In the genomic region with DNA sequence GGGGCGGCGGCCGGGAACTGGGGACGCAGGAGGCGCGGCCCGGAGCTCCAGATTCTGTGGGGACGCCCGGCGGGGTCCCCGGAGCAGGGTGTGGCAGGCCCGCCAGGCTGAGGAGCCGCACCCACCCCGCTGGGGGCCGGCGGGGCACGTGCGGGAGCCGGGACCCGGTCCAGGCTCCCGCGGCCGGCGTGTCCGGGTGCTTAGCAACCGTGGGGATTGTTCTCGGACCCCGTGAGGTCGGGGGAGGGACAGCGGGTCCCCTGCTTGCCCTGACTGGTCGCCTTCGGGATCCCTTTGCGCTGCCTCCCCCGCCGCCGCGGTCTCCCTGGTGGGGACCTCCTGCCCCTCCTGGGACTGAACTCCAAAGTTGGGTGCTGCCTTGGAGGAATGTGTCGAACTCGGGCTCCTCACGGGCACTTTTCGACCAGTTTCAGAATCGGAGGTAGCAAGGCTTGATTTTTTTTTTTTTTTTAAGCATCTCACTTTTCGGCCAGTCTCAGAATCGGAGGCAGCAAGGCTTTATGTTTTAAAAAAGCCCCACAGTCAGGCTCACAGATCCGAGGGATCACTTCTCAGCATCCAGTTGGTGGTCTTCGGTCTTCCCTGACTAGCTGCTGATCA, we compare ENCODE assay signal across 1 cellular context.
TF ChIP-seq lines count a peak whose summit lies in the region.

No MANE protein-coding gene starts in this region.

TF ChIP-seq in HEK293, 187 proteins besides CTCF, POLR2A, EP300 and RAD21 (continued from another document and continues in another):
- TF ChIP-seq, protein P1, sequence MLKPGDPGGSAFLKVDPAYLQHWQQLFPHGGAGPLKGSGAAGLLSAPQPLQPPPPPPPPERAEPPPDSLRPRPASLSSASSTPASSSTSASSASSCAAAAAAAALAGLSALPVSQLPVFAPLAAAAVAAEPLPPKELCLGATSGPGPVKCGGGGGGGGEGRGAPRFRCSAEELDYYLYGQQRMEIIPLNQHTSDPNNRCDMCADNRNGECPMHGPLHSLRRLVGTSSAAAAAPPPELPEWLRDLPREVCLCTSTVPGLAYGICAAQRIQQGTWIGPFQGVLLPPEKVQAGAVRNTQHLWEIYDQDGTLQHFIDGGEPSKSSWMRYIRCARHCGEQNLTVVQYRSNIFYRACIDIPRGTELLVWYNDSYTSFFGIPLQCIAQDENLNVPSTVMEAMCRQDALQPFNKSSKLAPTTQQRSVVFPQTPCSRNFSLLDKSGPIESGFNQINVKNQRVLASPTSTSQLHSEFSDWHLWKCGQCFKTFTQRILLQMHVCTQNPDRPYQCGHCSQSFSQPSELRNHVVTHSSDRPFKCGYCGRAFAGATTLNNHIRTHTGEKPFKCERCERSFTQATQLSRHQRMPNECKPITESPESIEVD (tag by site-specific recombination; IDR thresholded peaks at IDR 0.05) = no peak
- TF ChIP-seq GLIS1 (tag by site-specific recombination; IDR thresholded peaks at IDR 0.05) = peak; percentile 98
- no peak for TF ChIP-seq HOXC10 (CRISPR knock-in tag; IDR thresholded peaks at IDR 0.05)
- no peak for TF ChIP-seq ZNF488 (tag by site-specific recombination; IDR thresholded peaks at IDR 0.05)
- no peak for TF ChIP-seq ZBTB6 (tag by site-specific recombination; IDR thresholded peaks at IDR 0.05)
- TF ChIP-seq KLF1 (tag by site-specific recombination; IDR thresholded peaks at IDR 0.05) = peak; percentile 76; the same call in 1 of the 2 replicates
- no peak for TF ChIP-seq ZNF211 (tag by site-specific recombination; IDR thresholded peaks at IDR 0.05; ENCODE audit: low read depth)
- TF ChIP-seq ZSCAN30 (tag by site-specific recombination; IDR thresholded peaks at IDR 0.05) = 0 out of 2 replicates have a peak, but pooled peaks have one; percentile 6
- TF ChIP-seq, protein P2, sequence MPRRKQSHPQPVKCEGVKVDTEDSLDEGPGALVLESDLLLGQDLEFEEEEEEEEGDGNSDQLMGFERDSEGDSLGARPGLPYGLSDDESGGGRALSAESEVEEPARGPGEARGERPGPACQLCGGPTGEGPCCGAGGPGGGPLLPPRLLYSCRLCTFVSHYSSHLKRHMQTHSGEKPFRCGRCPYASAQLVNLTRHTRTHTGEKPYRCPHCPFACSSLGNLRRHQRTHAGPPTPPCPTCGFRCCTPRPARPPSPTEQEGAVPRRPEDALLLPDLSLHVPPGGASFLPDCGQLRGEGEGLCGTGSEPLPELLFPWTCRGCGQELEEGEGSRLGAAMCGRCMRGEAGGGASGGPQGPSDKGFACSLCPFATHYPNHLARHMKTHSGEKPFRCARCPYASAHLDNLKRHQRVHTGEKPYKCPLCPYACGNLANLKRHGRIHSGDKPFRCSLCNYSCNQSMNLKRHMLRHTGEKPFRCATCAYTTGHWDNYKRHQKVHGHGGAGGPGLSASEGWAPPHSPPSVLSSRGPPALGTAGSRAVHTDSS (tag by site-specific recombination; IDR thresholded peaks at IDR 0.05) = 0 out of 2 replicates have a peak, but pooled peaks have one; percentile 12
- TF ChIP-seq MEIS1 (CRISPR knock-in tag; IDR thresholded peaks at IDR 0.05; ENCODE audit: borderline replicate concordance) = no peak
- TF ChIP-seq SP2 (tag by site-specific recombination; IDR thresholded peaks at IDR 0.05) = peak; percentile 67
- no peak for TF ChIP-seq ZNF571 (tag by site-specific recombination; IDR thresholded peaks at IDR 0.05)
- TF ChIP-seq ZNF843 (tag by site-specific recombination; IDR thresholded peaks at IDR 0.05) = no peak
- TF ChIP-seq YY1 (tag by site-specific recombination; IDR thresholded peaks at IDR 0.05) = 0 out of 2 replicates have a peak, but pooled peaks have one; percentile 31
- no peak for TF ChIP-seq ZNF140 (tag by site-specific recombination; IDR thresholded peaks at IDR 0.05)
- no peak for TF ChIP-seq ZNF473 (tag by site-specific recombination; IDR thresholded peaks at IDR 0.05)
- TF ChIP-seq ZNF292 (tag by site-specific recombination; IDR thresholded peaks at IDR 0.05; ENCODE audit: borderline replicate concordance, low read depth) = no peak
- peak; percentile 69 for TF ChIP-seq ZFP69B (tag by site-specific recombination; IDR thresholded peaks at IDR 0.05)
- TF ChIP-seq, protein P3, sequence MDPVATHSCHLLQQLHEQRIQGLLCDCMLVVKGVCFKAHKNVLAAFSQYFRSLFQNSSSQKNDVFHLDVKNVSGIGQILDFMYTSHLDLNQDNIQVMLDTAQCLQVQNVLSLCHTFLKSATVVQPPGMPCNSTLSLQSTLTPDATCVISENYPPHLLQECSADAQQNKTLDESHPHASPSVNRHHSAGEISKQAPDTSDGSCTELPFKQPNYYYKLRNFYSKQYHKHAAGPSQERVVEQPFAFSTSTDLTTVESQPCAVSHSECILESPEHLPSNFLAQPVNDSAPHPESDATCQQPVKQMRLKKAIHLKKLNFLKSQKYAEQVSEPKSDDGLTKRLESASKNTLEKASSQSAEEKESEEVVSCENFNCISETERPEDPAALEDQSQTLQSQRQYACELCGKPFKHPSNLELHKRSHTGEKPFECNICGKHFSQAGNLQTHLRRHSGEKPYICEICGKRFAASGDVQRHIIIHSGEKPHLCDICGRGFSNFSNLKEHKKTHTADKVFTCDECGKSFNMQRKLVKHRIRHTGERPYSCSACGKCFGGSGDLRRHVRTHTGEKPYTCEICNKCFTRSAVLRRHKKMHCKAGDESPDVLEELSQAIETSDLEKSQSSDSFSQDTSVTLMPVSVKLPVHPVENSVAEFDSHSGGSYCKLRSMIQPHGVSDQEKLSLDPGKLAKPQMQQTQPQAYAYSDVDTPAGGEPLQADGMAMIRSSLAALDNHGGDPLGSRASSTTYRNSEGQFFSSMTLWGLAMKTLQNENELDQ (tag by site-specific recombination; IDR thresholded peaks at IDR 0.05; ENCODE audit: low read depth) = no peak
- 0 out of 2 replicates have a peak, but pooled peaks have one; percentile 44 for TF ChIP-seq ZNF561 (tag by site-specific recombination; IDR thresholded peaks at IDR 0.05; ENCODE audit: borderline replicate concordance)
- TF ChIP-seq ZNF354C (tag by site-specific recombination; IDR thresholded peaks at IDR 0.05; ENCODE audit: borderline replicate concordance, low read depth) = no peak
- peak; percentile 65; the same call in 1 of the 2 replicates for TF ChIP-seq KLF10 (tag by site-specific recombination; IDR thresholded peaks at IDR 0.05)
- TF ChIP-seq, protein P4, sequence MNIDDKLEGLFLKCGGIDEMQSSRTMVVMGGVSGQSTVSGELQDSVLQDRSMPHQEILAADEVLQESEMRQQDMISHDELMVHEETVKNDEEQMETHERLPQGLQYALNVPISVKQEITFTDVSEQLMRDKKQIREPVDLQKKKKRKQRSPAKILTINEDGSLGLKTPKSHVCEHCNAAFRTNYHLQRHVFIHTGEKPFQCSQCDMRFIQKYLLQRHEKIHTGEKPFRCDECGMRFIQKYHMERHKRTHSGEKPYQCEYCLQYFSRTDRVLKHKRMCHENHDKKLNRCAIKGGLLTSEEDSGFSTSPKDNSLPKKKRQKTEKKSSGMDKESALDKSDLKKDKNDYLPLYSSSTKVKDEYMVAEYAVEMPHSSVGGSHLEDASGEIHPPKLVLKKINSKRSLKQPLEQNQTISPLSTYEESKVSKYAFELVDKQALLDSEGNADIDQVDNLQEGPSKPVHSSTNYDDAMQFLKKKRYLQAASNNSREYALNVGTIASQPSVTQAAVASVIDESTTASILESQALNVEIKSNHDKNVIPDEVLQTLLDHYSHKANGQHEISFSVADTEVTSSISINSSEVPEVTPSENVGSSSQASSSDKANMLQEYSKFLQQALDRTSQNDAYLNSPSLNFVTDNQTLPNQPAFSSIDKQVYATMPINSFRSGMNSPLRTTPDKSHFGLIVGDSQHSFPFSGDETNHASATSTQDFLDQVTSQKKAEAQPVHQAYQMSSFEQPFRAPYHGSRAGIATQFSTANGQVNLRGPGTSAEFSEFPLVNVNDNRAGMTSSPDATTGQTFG (tag by site-specific recombination; IDR thresholded peaks at IDR 0.05; ENCODE audit: borderline replicate concordance) = no peak
- TF ChIP-seq BCL11A (tag by site-specific recombination; IDR thresholded peaks at IDR 0.05; ENCODE audit: low read depth) = no peak
- peak; percentile 41; the same call in 1 of the 2 replicates for TF ChIP-seq KLF8 (tag by site-specific recombination; IDR thresholded peaks at IDR 0.05)
- TF ChIP-seq ZNF132 (tag by site-specific recombination; IDR thresholded peaks at IDR 0.05; ENCODE audit: borderline replicate concordance) = no peak
- TF ChIP-seq ZNF214 (tag by site-specific recombination; IDR thresholded peaks at IDR 0.05; ENCODE audit: borderline replicate concordance) = no peak
- TF ChIP-seq ZNF747 (tag by site-specific recombination; IDR thresholded peaks at IDR 0.05) = no peak
- TF ChIP-seq ZNF670 (tag by site-specific recombination; IDR thresholded peaks at IDR 0.05; ENCODE audit: low read depth) = no peak
- no peak for TF ChIP-seq ZNF623 (tag by site-specific recombination; IDR thresholded peaks at IDR 0.05)
- 0 out of 2 replicates have a peak, but pooled peaks have one; percentile 33 for TF ChIP-seq ZNF2 (tag by site-specific recombination; IDR thresholded peaks at IDR 0.05)
- TF ChIP-seq ZNF433 (tag by site-specific recombination; IDR thresholded peaks at IDR 0.05; ENCODE audit: low read depth) = no peak
- TF ChIP-seq, protein P5, sequence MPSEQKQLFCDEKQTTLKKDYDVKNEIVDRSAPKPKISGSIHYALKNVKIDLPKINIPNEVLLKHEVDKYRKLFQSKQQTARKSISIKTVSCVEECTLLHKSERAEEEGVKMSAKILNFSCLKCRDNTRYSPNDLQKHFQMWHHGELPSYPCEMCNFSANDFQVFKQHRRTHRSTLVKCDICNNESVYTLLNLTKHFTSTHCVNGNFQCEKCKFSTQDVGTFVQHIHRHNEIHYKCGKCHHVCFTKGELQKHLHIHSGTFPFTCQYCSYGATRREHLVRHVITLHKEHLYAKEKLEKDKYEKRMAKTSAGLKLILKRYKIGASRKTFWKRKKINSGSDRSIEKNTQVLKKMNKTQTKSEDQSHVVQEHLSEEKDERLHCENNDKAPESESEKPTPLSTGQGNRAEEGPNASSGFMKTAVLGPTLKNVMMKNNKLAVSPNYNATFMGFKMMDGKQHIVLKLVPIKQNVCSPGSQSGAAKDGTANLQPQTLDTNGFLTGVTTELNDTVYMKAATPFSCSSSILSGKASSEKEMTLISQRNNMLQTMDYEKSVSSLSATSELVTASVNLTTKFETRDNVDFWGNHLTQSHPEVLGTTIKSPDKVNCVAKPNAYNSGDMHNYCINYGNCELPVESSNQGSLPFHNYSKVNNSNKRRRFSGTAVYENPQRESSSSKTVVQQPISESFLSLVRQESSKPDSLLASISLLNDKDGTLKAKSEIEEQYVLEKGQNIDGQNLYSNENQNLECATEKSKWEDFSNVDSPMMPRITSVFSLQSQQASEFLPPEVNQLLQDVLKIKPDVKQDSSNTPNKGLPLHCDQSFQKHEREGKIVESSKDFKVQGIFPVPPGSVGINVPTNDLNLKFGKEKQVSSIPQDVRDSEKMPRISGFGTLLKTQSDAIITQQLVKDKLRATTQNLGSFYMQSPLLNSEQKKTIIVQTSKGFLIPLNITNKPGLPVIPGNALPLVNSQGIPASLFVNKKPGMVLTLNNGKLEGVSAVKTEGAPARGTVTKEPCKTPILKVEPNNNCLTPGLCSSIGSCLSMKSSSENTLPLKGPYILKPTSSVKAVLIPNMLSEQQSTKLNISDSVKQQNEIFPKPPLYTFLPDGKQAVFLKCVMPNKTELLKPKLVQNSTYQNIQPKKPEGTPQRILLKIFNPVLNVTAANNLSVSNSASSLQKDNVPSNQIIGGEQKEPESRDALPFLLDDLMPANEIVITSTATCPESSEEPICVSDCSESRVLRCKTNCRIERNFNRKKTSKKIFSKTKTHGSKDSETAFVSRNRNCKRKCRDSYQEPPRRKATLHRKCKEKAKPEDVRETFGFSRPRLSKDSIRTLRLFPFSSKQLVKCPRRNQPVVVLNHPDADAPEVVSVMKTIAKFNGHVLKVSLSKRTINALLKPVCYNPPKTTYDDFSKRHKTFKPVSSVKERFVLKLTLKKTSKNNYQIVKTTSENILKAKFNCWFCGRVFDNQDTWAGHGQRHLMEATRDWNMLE (tag by site-specific recombination; conservative IDR thresholded peaks at IDR 0.05; ENCODE audit: low read depth) = no peak
- TF ChIP-seq EGR2 (tag by site-specific recombination; IDR thresholded peaks at IDR 0.05; ENCODE audit: low read depth) = no peak
- TF ChIP-seq YY2 (tag by site-specific recombination; IDR thresholded peaks at IDR 0.05) = no peak
- no peak for TF ChIP-seq OSR2 (tag by site-specific recombination; IDR thresholded peaks at IDR 0.05)
- no peak for TF ChIP-seq SCRT2 (tag by site-specific recombination; IDR thresholded peaks at IDR 0.05)
- TF ChIP-seq SP3 (tag by site-specific recombination; IDR thresholded peaks at IDR 0.05) = no peak
- TF ChIP-seq ZNF19 (tag by site-specific recombination; IDR thresholded peaks at IDR 0.05; ENCODE audit: low read depth) = no peak
- no peak for TF ChIP-seq ZBTB44 (tag by site-specific recombination; IDR thresholded peaks at IDR 0.05)
- 0 out of 2 replicates have a peak, but pooled peaks have one; percentile 54 for TF ChIP-seq KLF17 (tag by site-specific recombination; IDR thresholded peaks at IDR 0.05)
